30 cellular contexts compared by ENCODE assay signal in genomic region chr16:20203277-20203676, GRCh38.
"Had no signal": no experiment of that assay in that cellular context is flagged by ENCODE, and none has a peak within 500 bp of the region (broad histone marks: within the 10 kb centered on the region; RNA-seq: fewer than 3 reads in every experiment).

No MANE protein-coding gene starts in this region.

- DNase-seq: kidney; left colon; left lung; midbrain; mucosa of descending colon; naive thymus-derived CD4-positive, alpha-beta T cell; occipital lobe; right lobe of liver; stimulated activated CD4-positive, alpha-beta T cell treated with anti-CD3 and anti-CD28 coated beads, Interleukin-12 subunit alpha, Interleukin-12 subunit beta, amount 100 ng/mL, for 4 hours; stimulated activated CD4-positive, alpha-beta T cell treated with anti-CD3 and anti-CD28 coated beads, Interleukin-15, amount 100 ng/mL, for 24 hours; stimulated activated CD4-positive, alpha-beta T cell treated with anti-CD3 and anti-CD28 coated beads, Interleukin-2, amount 100 ng/mL, for 24 hours; stimulated activated CD4-positive, alpha-beta T cell treated with anti-CD3 and anti-CD28 coated beads, Interleukin-4, amount 100 ng/mL, for 1 hour; stimulated activated naive B cell treated with anti-CD40 and anti-IgM and Interleukin-4, amounts not matched to agents 10 μg/mL and 1 μg/mL and 100 μg/mL, for 72 hours; stimulated activated naive CD8-positive, alpha-beta T cell treated with anti-CD3 and anti-CD28 coated beads, Interleukin-15, Interleukin-2, amounts not matched to agents 100 U/mL and 50 U/mL, for 24 hours; stomach; testis; thyroid gland; transverse colon; upper lobe of left lung had no signal

- ATAC-seq: left colon; left lung; mucosa of descending colon; naive thymus-derived CD4-positive, alpha-beta T cell; right lobe of liver; stimulated activated naive B cell treated with anti-CD40 and anti-IgM and Interleukin-4, amounts not matched to agents 10 μg/mL and 1 μg/mL and 100 μg/mL, for 72 hours; stimulated activated naive CD8-positive, alpha-beta T cell treated with anti-CD3 and anti-CD28 coated beads, Interleukin-15, Interleukin-2, amounts not matched to agents 100 U/mL and 50 U/mL, for 24 hours had no signal

- H3K79me2 ChIP-seq: parathyroid adenoma had no signal

- FAIRE-seq: islet of Langerhans, kidney had no signal

- H2AFZ ChIP-seq: parathyroid adenoma had no signal

- H3K4me3 Mint-ChIP-seq: immature natural killer cell; memory B cell; naive thymus-derived CD4-positive, alpha-beta T cell; natural killer cell treated with Interleukin-12 subunit alpha and Interleukin-12 subunit beta and Interleukin-15 and Interleukin-18, amount 100 ng/mL, for 72 hours; stimulated activated naive B cell treated with anti-CD40 and anti-IgM and Interleukin-4, amounts not matched to agents 10 μg/mL and 1 μg/mL and 100 μg/mL, for 72 hours had no signal

- H3K4me1 Mint-ChIP-seq: immature natural killer cell; memory B cell; naive thymus-derived CD4-positive, alpha-beta T cell; stimulated activated naive B cell treated with anti-CD40 and anti-IgM and Interleukin-4, amounts not matched to agents 10 μg/mL and 1 μg/mL and 100 μg/mL, for 72 hours had no signal

- H3K9me3 ChIP-seq: left lung, mucosa of descending colon, neutrophil, right atrium auricular region, right lobe of liver, stomach, testis, thyroid gland, transverse colon, upper lobe of left lung, vagina had no signal

- H3K4me3 ChIP-seq: left lung, lung, mucosa of descending colon, right atrium auricular region, right lobe of liver, skin epidermis, stomach, testis, thyroid gland, transverse colon, upper lobe of left lung, vagina had no signal

- H3K36me3 ChIP-seq: left lung, neutrophil, right atrium auricular region, right lobe of liver, stomach, thyroid gland, transverse colon, upper lobe of left lung, vagina had no signal

- H3K4me1 ChIP-seq: left lung, parathyroid adenoma, right atrium auricular region, right lobe of liver, stomach, testis, thyroid gland, transverse colon, upper lobe of left lung, vagina had no signal

- H3K27ac ChIP-seq: left lung, neutrophil, parathyroid adenoma, right atrium auricular region, right lobe of liver, skin epidermis, stomach, testis, thyroid gland, transverse colon, upper lobe of left lung, vagina had no signal

- H3K36me3 Mint-ChIP-seq: immature natural killer cell; memory B cell; naive thymus-derived CD4-positive, alpha-beta T cell; natural killer cell treated with Interleukin-12 subunit alpha and Interleukin-12 subunit beta and Interleukin-15 and Interleukin-18, amount 100 ng/mL, for 72 hours; stimulated activated naive B cell treated with anti-CD40 and anti-IgM and Interleukin-4, amounts not matched to agents 10 μg/mL and 1 μg/mL and 100 μg/mL, for 72 hours had no signal

- H3K27ac Mint-ChIP-seq: immature natural killer cell; memory B cell; naive thymus-derived CD4-positive, alpha-beta T cell; natural killer cell treated with Interleukin-12 subunit alpha and Interleukin-12 subunit beta and Interleukin-15 and Interleukin-18, amount 100 ng/mL, for 72 hours; progenitor cell of endocrine pancreas; stimulated activated naive B cell treated with anti-CD40 and anti-IgM and Interleukin-4, amounts not matched to agents 10 μg/mL and 1 μg/mL and 100 μg/mL, for 72 hours had no signal

- H3K9ac ChIP-seq: parathyroid adenoma had no signal

- H3K27me3 ChIP-seq: neutrophil, right atrium auricular region, right lobe of liver, stomach, testis, thyroid gland, transverse colon, upper lobe of left lung, vagina had no signal
